8 cellular contexts compared by ENCODE assay signal in the genomic region with DNA sequence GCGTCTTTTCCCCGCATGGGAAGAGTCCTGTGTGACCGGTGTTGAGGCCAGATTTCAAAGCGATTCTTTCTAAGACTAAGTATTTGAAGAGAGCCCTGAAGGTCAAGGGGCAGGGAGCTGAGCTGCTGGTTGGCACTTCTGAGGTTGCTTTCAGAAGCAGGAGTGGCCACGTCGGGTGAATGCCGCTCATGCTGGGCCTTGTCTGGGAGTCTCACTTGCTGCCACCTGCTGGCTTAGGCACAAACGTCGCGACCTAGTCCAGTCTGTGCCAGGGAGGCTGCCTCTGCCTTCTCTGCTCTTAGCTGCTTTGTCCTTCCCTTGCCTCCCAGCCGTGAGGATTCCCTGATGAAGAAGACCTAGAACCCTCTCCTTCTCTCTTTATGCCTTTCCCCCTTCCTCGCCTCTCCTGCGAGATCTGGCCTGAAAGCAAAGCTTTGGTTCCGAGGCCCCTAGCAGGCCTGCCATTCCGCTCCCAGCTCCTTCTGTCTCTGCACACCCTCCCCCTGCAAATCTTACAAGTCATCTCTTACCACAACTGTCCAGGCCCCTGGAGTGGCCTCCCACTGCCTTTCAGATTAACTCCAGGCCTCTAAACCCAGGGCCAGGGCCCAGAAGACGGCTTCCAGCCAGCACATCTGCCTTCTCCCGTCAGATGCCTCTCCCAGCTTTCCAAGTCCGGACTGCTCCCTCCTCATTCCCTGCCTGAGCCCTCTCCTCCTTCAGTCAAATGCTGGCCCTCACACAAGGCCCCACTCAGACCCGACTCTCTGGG. TPM values are rescaled to one million over a fixed set of nuclear protein-coding genes. Genes with fewer than 3 reads are reported as not detected.
DNase-seq lines count a peak whose midpoint lies in the region; ATAC-seq and TF ChIP-seq lines count a peak whose summit lies in the region.

No MANE protein-coding gene starts in this region.

- H2AK5ac ChIP-seq in IMR-90 (ENCODE audit: low read depth, low read length): no peak overlapping the region

- no peak overlapping the region for H3K14ac ChIP-seq in IMR-90 (replicated peaks; ENCODE audit: low read depth, low read length)

- H3K23ac ChIP-seq in IMR-90 (ENCODE audit: low read depth, low read length): no peak overlapping the region

- no peak overlapping the region for H2BK15ac ChIP-seq in IMR-90 (ENCODE audit: low read depth, low read length)

- H3K9me3 ChIP-seq in IMR-90 (ENCODE audit: control insufficient read depth, insufficient read depth, low read length): no peaks in the 10 kb centered on the region

- no peak overlapping the region for H3K27ac ChIP-seq in IMR-90 (ENCODE audit: insufficient read depth, low read length)

- H3K9me3 Mint-ChIP-seq in natural killer cell: no peaks in the 10 kb centered on the region

- ATAC-seq in IMR-90 (ENCODE audit: low read depth) (peak; percentile 94), natural killer cell (peak in 2 of 3 donors; percentile 44 to 67), HG02623 (IDR thresholded peaks at IDR 0.05; ENCODE audit: unreplicated experiment) (no peak), HG03139 (IDR thresholded peaks at IDR 0.05; ENCODE audit: unreplicated experiment) (no peak), GM21367 (IDR thresholded peaks at IDR 0.05; ENCODE audit: unreplicated experiment) (no peak)

- POLR2A ChIA-PET in IMR-90 (lab: Charles Lee; ENCODE audit: unreplicated experiment): no interaction called here

- H3K27me3 ChIP-seq in IMR-90 (ENCODE audit: control insufficient read depth, insufficient read depth, low read length): no peaks in the 10 kb centered on the region

- H3K36me3 ChIP-seq in IMR-90 (ENCODE audit: control insufficient read depth, insufficient read depth, low read length): peaks cover 17% of the 10 kb centered on the region

- no peak overlapping the region for H4K8ac ChIP-seq in IMR-90 (ENCODE audit: low read depth in 2 of 2, low read length in 2 of 2)

- peak overlapping the region; percentile 75 for H2AFZ ChIP-seq in IMR-90 (replicated peaks; ENCODE audit: low read length, poor library complexity)

- H3K4me3 ChIP-seq in IMR-90 (ENCODE audit: insufficient read depth, low read depth, low read length) (no peak overlapping the region), WI38 (ENCODE audit: low read depth, low read length) (no peak overlapping the region), epithelial cell of proximal tubule (ENCODE audit: low read depth, low read length) (no peak overlapping the region)

- TF ChIP-seq CTCF in IMR-90 (conservative IDR thresholded peaks at IDR 0.05; ENCODE audit: low read depth, low read length) (peak; percentile 49), WI38 (IDR thresholded peaks at IDR 0.05; ENCODE audit: low read depth, low read length) (peak; percentile 35), epithelial cell of proximal tubule (conservative IDR thresholded peaks at IDR 0.05; ENCODE audit: low read depth, low read length) (peak; percentile 64), natural killer cell (IDR thresholded peaks at IDR 0.05) (no peak)

- H3K9me1 ChIP-seq in IMR-90 (ENCODE audit: insufficient read depth, low read length): no peaks in the 10 kb centered on the region

- DNase-seq in DMS114 treated with DMSO at 0.1 percent for 48 hours (lab: John Stamatoyannopoulos, UW; ENCODE audit: unreplicated experiment) (peak; percentile 41), IMR-90 (peak; percentile 55), epithelial cell of proximal tubule (ENCODE audit: low read depth) (no peak), natural killer cell (no peak)

- no peak overlapping the region for H3K4me2 ChIP-seq in IMR-90 (ENCODE audit: low read depth, low read length)

- no peaks in the 10 kb centered on the region for H4K20me1 ChIP-seq in IMR-90 (ENCODE audit: insufficient read depth, low read length)

- WGBS in IMR-90 (ENCODE audit: extremely low coverage in 2 of 2, insufficient read length in 1 of 2), 2 experiments: 58% methylated on average over 8 of the region's 19 CpGs; no CpG with 5 or more reads in 1 of the 2 experiments

- no peaks in the 10 kb centered on the region for H3K4me1 ChIP-seq in IMR-90 (ENCODE audit: control insufficient read depth, insufficient read depth, low read length)

- no peak overlapping the region for H3K18ac ChIP-seq in IMR-90 (ENCODE audit: low read depth, low read length)

- no peak overlapping the region for H2BK120ac ChIP-seq in IMR-90 (ENCODE audit: low read depth, low read length)

- intact Hi-C loops in IMR-90 (cut with micrococcal nuclease): loop anchor here (5.0 kb wide), 1 partner anchor 601 kb away; no protein-coding TSS in a partner anchor
- intact Hi-C loops in natural killer cell (cut with micrococcal nuclease): no loop called here

- CTCF ChIA-PET in IMR-90 (lab: Yijun Ruan, JAX): interaction anchor here (1.5 to 1.6 kb wide), 2 partner anchors 11 to 113 kb away, joined by 5 to 10 read pairs; a partner anchor contains a TSS

- in situ Hi-C loops in IMR-90 (cut with MboI; ENCODE audit: low sequenced_read_pairs): loop anchor here (10.0 kb wide), 2 partner anchors 603 to 813 kb away; no protein-coding TSS in a partner anchor

- H3K4me1 Mint-ChIP-seq in natural killer cell: peaks cover 0 to 8% of the 10 kb centered on the region in 2 donors

- no peak overlapping the region for H2BK5ac ChIP-seq in IMR-90 (ENCODE audit: low read depth, low read length, poor library complexity, severe bottlenecking)

- H3K9ac ChIP-seq in IMR-90 (ENCODE audit: low read depth, low read length): no peak overlapping the region

- H4K91ac ChIP-seq in IMR-90 (ENCODE audit: insufficient read depth, low read depth, low read length): no peak overlapping the region

- no peak overlapping the region for H3K27ac Mint-ChIP-seq in natural killer cell

- no peak overlapping the region for H2BK20ac ChIP-seq in IMR-90 (ENCODE audit: low read depth, low read length)

- TF ChIP-seq POLR2A in IMR-90 (IDR thresholded peaks at IDR 0.05; ENCODE audit: low read depth, low read length): no peak

- no peak overlapping the region for H2AK9ac ChIP-seq in IMR-90 (replicated peaks; ENCODE audit: low read depth, low read length, poor library complexity)

- H4K5ac ChIP-seq in IMR-90 (ENCODE audit: low read depth, low read length): no peak overlapping the region

- no peaks in the 10 kb centered on the region for H3K27me3 Mint-ChIP-seq in natural killer cell (ENCODE audit: low read depth in 2 of 2)

- TF ChIP-seq RAD21 in IMR-90 (IDR thresholded peaks at IDR 0.05; ENCODE audit: low read length): peak; percentile 48

- no peaks in the 10 kb centered on the region for H3K79me1 ChIP-seq in IMR-90 (ENCODE audit: low read depth in 1 of 2, low read length in 2 of 2)

- no peaks in the 10 kb centered on the region for H3K36me3 Mint-ChIP-seq in natural killer cell

- no TSS peak for BruUV-seq in IMR-90 (replicated peaks; lab: Mats Ljungman, UMichigan)

- no peak overlapping the region for H3K56ac ChIP-seq in IMR-90 (ENCODE audit: extremely low read depth, insufficient read depth, low read length)

- dilution Hi-C loops in IMR-90 (cut with HindIII; ENCODE audit: low sequenced_read_pairs, unreplicated experiment): no loop called here

- no peak overlapping the region for H3K4me3 Mint-ChIP-seq in natural killer cell

- no peak overlapping the region for H3K4ac ChIP-seq in IMR-90 (ENCODE audit: low read depth, low read length)

TF ChIP-seq in IMR-90, 13 proteins besides CTCF, POLR2A, EP300 and RAD21:
- TF ChIP-seq BHLHE40 (IDR thresholded peaks at IDR 0.05; ENCODE audit: low read depth, low read length): no peak
- TF ChIP-seq, protein P1, sequence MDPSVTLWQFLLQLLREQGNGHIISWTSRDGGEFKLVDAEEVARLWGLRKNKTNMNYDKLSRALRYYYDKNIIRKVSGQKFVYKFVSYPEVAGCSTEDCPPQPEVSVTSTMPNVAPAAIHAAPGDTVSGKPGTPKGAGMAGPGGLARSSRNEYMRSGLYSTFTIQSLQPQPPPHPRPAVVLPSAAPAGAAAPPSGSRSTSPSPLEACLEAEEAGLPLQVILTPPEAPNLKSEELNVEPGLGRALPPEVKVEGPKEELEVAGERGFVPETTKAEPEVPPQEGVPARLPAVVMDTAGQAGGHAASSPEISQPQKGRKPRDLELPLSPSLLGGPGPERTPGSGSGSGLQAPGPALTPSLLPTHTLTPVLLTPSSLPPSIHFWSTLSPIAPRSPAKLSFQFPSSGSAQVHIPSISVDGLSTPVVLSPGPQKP (IDR thresholded peaks at IDR 0.05; ENCODE audit: borderline replicate concordance, low read depth, low read length): no peak
- peak; percentile 53 for TF ChIP-seq SMC3 (IDR thresholded peaks at IDR 0.05; ENCODE audit: low read depth, low read length)

RNA-seq across cellular contexts. Expression of a gene that starts 11.4 kb away (rescaled TPM):
- total RNA-seq in IMR-90 (2012; rRNA removed): 4.7 and 6.9 TPM in 2 replicates
- polyA plus RNA-seq in IMR-90 (2012; rRNA removed): 4.7 and 5.3 TPM in 2 replicates
- 3.1 and 5.1 TPM in 2 replicates for polyA plus RNA-seq in IMR-90 (2012; cell fraction: cytosol; rRNA removed)
- polyA plus RNA-seq in IMR-90 (2012; cell fraction: nucleus; rRNA removed; ENCODE audit: low replicate concordance): 8.7 and 9.4 TPM in 2 replicates
- total RNA-seq in epithelial cell of proximal tubule: 5.9 and 18.2 TPM in 2 replicates
- 10 to 100 TPM in 1 of 3 donors, 1 to 10 TPM in 2; 7.6 to 24.2 (median 9.6) TPM for total RNA-seq in natural killer cell

RNA-seq across cellular contexts. Expression of a gene that starts 11.9 kb away (rescaled TPM):
- total RNA-seq in IMR-90 (2012; rRNA removed): 12.8 and 14.3 TPM in 2 replicates
- 10.7 and 11.1 TPM in 2 replicates for polyA plus RNA-seq in IMR-90 (2012; rRNA removed)
- polyA plus RNA-seq in IMR-90 (2012; cell fraction: cytosol; rRNA removed): 7.5 and 9.2 TPM in 2 replicates
- 20.4 and 20.5 TPM in 2 replicates for polyA plus RNA-seq in IMR-90 (2012; cell fraction: nucleus; rRNA removed; ENCODE audit: low replicate concordance)
- total RNA-seq in epithelial cell of proximal tubule: 18.1 and 23.5 TPM in 2 replicates
- total RNA-seq in natural killer cell: 1 to 10 TPM; 5.8 to 9.3 (median 8.9) TPM

RNA-seq across cellular contexts. Expression of a gene that starts 20.4 kb away (rescaled TPM):
- 146 and 170 TPM in 2 replicates for total RNA-seq in IMR-90 (2012; rRNA removed)
- 176 and 196 TPM in 2 replicates for polyA plus RNA-seq in IMR-90 (2012; rRNA removed)
- 234 and 272 TPM in 2 replicates for polyA plus RNA-seq in IMR-90 (2012; cell fraction: cytosol; rRNA removed)
- polyA plus RNA-seq in IMR-90 (2012; cell fraction: nucleus; rRNA removed; ENCODE audit: low replicate concordance): 101 and 135 TPM in 2 replicates
- 426 and 444 TPM in 2 replicates for total RNA-seq in epithelial cell of proximal tubule
- 10 to 100 TPM; 15.1 to 17.0 (median 16.3) TPM for total RNA-seq in natural killer cell

RNA-seq across cellular contexts. Expression of a gene that starts 20.7 kb away (rescaled TPM):
- total RNA-seq in IMR-90 (2012; rRNA removed): 10.8 and 10.9 TPM in 2 replicates
- polyA plus RNA-seq in IMR-90 (2012; rRNA removed): 80.5 and 84.4 TPM in 2 replicates
- polyA plus RNA-seq in IMR-90 (2012; cell fraction: cytosol; rRNA removed): 22.8 and 105 TPM in 2 replicates
- polyA plus RNA-seq in IMR-90 (2012; cell fraction: nucleus; rRNA removed; ENCODE audit: low replicate concordance): 23.6 and 35.6 TPM in 2 replicates
- total RNA-seq in epithelial cell of proximal tubule: 25.6 and 43.7 TPM in 2 replicates
- 10 to 100 TPM; 29.3 to 34.7 (median 32.1) TPM for total RNA-seq in natural killer cell

RNA-seq across cellular contexts. Expression of a gene that starts 38.7 kb away (rescaled TPM):
- total RNA-seq in IMR-90 (2012; rRNA removed) (0.28 and 0.54 TPM in 2 replicates), epithelial cell of proximal tubule (0.87 and 1.7 TPM in 2 replicates), natural killer cell (1 to 10 TPM; 3.2 to 4.5 (median 4.2) TPM)
- 1.5 and 1.9 TPM in 2 replicates for polyA plus RNA-seq in IMR-90 (2012; rRNA removed)
- polyA plus RNA-seq in IMR-90 (2012; cell fraction: cytosol; rRNA removed): 0.74 and 0.99 TPM in 2 replicates
- 14.3 and 14.8 TPM in 2 replicates for polyA plus RNA-seq in IMR-90 (2012; cell fraction: nucleus; rRNA removed; ENCODE audit: low replicate concordance)

Comparison
In these comparisons a context has a peak if more than half of its experiments do, and no peak if none do; other contexts are left out.
1. DNase-seq: peak in DMS114 treated with DMSO at 0.1 percent for 48 hours (single experiment) and IMR-90 (single experiment); none in epithelial cell of proximal tubule (single experiment) and natural killer cell (single experiment).
2. ATAC-seq: peak in IMR-90 (single experiment) and natural killer cell (2 of 3); none in HG02623 (single experiment), HG03139 (single experiment) and GM21367 (single experiment).